In genomic region chr7:66635322-66636252, GRCh38 we compare ENCODE assay signal across 8 cellular contexts. TPM values are rescaled to one million over a fixed set of nuclear protein-coding genes. Genes with fewer than 3 reads are reported as not detected.
DNase-seq lines count a peak whose midpoint lies in the region; ATAC-seq and TF ChIP-seq lines count a peak whose summit lies in the region.
"Not testable (repeated sequence)": the region's sequence is repeated elsewhere in the genome, so short reads cannot be mapped to it uniquely, and the experiment has no call there.

No MANE protein-coding gene starts in this region.

- H3K27ac ChIP-seq in BLaER1 (peak overlapping the region; percentile 48; the same call in 1 of the 2 replicates), SK-N-SH (ENCODE audit: low read depth in 2 of 2, low read length in 1 of 2) (peak overlapping the region in 1 of 2 experiments; percentile 69; a peak in 2 of 4 replicates)
- H3K27ac ChIP-seq in Karpas-422 (ENCODE audit: low read length), result not testable (repeated sequence)

- H3K4me1 ChIP-seq in BLaER1 (peaks cover 52% of the 10 kb centered on the region), Karpas-422 (ENCODE audit: low read length) (peaks cover 31% of the 10 kb centered on the region)
- not testable (repeated sequence) for H3K4me1 ChIP-seq in SK-N-SH (ENCODE audit: control insufficient read depth in 1 of 2, insufficient read depth in 2 of 2, low read depth in 1 of 2, low read length in 1 of 2)

- not testable (repeated sequence) for H3F3A ChIP-seq in SK-N-SH (replicated peaks; ENCODE audit: insufficient read depth)

- not testable (repeated sequence) for TF ChIP-seq RAD21 in SK-N-SH (IDR thresholded peaks at IDR 0.05; ENCODE audit: low read length)

- not testable (repeated sequence) for H3K9me3 Mint-ChIP-seq in activated naive CD4-positive, alpha-beta T cell treated with anti-CD3 and anti-CD28 coated beads, Interleukin-2, amount 50 U/mL, for 72 hours

- peak; percentile 46 for ATAC-seq in GM21447 (IDR thresholded peaks at IDR 0.05; ENCODE audit: unreplicated experiment)
- ATAC-seq in activated naive CD4-positive, alpha-beta T cell treated with anti-CD3 and anti-CD28 coated beads, Interleukin-2, amount 50 U/mL, for 72 hours, result peak; percentile 90 to 91

- H3K36me3 ChIP-seq in BLaER1, result peaks cover 43% of the 10 kb centered on the region
- H3K36me3 ChIP-seq in Karpas-422 (ENCODE audit: insufficient read depth, low read length), result peaks cover 13% of the 10 kb centered on the region
- peaks cover 42 to 54% of the 10 kb centered on the region in 2 experiments for H3K36me3 ChIP-seq in SK-N-SH (replicated peaks in 1 of 2; ENCODE audit: control insufficient read depth in 1 of 2, insufficient read depth in 2 of 2, low read length in 1 of 2)
- not testable (repeated sequence) for H3K36me3 ChIP-seq in kidney epithelial cell (ENCODE audit: control insufficient read depth, insufficient read depth, low read length)

- not testable (repeated sequence) for H4K20me1 ChIP-seq in BLaER1; Karpas-422 (ENCODE audit: insufficient read depth, low read depth, low read length); SK-N-SH (ENCODE audit: insufficient read depth)

- CTCF ChIA-PET in SK-N-SH (lab: Yijun Ruan, JAX), result not testable (repeated sequence)

- not testable (repeated sequence) for H3K9ac ChIP-seq in BLaER1; Karpas-422 (ENCODE audit: low read length); SK-N-SH

- H3K27me3 ChIP-seq in BLaER1; Karpas-422 (ENCODE audit: low read length); SK-N-SH (ENCODE audit: insufficient read depth); kidney epithelial cell (ENCODE audit: control insufficient read depth, insufficient read depth, low read length): not testable (repeated sequence)

- H2AFZ ChIP-seq in Karpas-422 (ENCODE audit: low read length); SK-N-SH (ENCODE audit: low read depth): not testable (repeated sequence)

- TF ChIP-seq CTCF in SK-N-SH (IDR thresholded peaks at IDR 0.05); epithelial cell of proximal tubule (conservative IDR thresholded peaks at IDR 0.05; ENCODE audit: low read depth, low read length); kidney epithelial cell (IDR thresholded peaks at IDR 0.05; ENCODE audit: insufficient read depth, low read length, poor library complexity, severe bottlenecking): not testable (repeated sequence)

- WGBS in SK-N-SH (ENCODE audit: low lambda C conversion rate), result 58% methylated on average over 9 of the region's 11 CpGs

- TF ChIP-seq EP300 in SK-N-SH (IDR thresholded peaks at IDR 0.05; ENCODE audit: borderline replicate concordance in 1 of 2, low read depth in 1 of 2, low read length in 1 of 2), result not testable (repeated sequence)

- DNase-seq in Karpas-422, result peak; percentile 36
- DNase-seq in SK-N-SH, result not testable (repeated sequence)
- peak in 1 of 2 donors; percentile 23 for DNase-seq in activated naive CD4-positive, alpha-beta T cell treated with anti-CD3 and anti-CD28 coated beads, Interleukin-2, amount 50 U/mL, for 72 hours (ENCODE audit: low spot score in 2 of 2)
- peak; percentile 32 for DNase-seq in epithelial cell of proximal tubule (ENCODE audit: low read depth)
- DNase-seq in kidney epithelial cell (ENCODE audit: low read depth), result peak; percentile 37
- peak; percentile 16 for DNase-seq in stimulated activated CD4-positive, alpha-beta T cell treated with anti-CD3 and anti-CD28 coated beads, Interleukin-1b, Interleukin-23, amount 100 ng/mL, for 48 hours

- POLR2A ChIA-PET in SK-N-SH (lab: Yijun Ruan, JAX), result not testable (repeated sequence)

- not testable (repeated sequence) for H3K79me2 ChIP-seq in Karpas-422 (ENCODE audit: low read length)
- peaks cover 32% of the 10 kb centered on the region for H3K79me2 ChIP-seq in SK-N-SH (ENCODE audit: insufficient read depth)

- H3K4me2 ChIP-seq in BLaER1, result peak overlapping the region; percentile 63
- not testable (repeated sequence) for H3K4me2 ChIP-seq in Karpas-422 (ENCODE audit: low read depth, low read length, poor library complexity, severe bottlenecking); SK-N-SH

- peaks cover 0 to 11% of the 10 kb centered on the region in 2 donors for H3K36me3 Mint-ChIP-seq in activated naive CD4-positive, alpha-beta T cell treated with anti-CD3 and anti-CD28 coated beads, Interleukin-2, amount 50 U/mL, for 72 hours

- H3K4me3 ChIP-seq in BLaER1; Karpas-422 (ENCODE audit: low read length); SK-N-SH (ENCODE audit: low read depth in 2 of 2, low read length in 1 of 2); epithelial cell of proximal tubule (ENCODE audit: low read depth, low read length); kidney epithelial cell (ENCODE audit: low read depth, low read length): not testable (repeated sequence)

- H3K9me2 ChIP-seq in Karpas-422 (replicated peaks; ENCODE audit: insufficient read depth, low read length); SK-N-SH: not testable (repeated sequence)

- H3K9me3 ChIP-seq in BLaER1; Karpas-422 (ENCODE audit: low read length); SK-N-SH: not testable (repeated sequence)

- not testable (repeated sequence) for H3K27ac Mint-ChIP-seq in activated naive CD4-positive, alpha-beta T cell treated with anti-CD3 and anti-CD28 coated beads, Interleukin-2, amount 50 U/mL, for 72 hours

TF ChIP-seq in SK-N-SH, 30 proteins besides CTCF, POLR2A, EP300 and RAD21:
- peak; percentile 73; the same call in 1 of the 2 replicates for TF ChIP-seq FOSL2 (IDR thresholded peaks at IDR 0.05; ENCODE audit: borderline replicate concordance, low read depth)

RNA-seq across cellular contexts. Expression of gene KCTD7, which starts 6.9 kb away (rescaled TPM):
- total RNA-seq in Karpas-422 (2014; rRNA removed; shearing (Covaris generic); ENCODE audit: low replicate concordance), result 20.9 and 23.2 TPM in 2 replicates
- 19.5 and 27.4 TPM in 2 replicates for polyA plus RNA-seq in SK-N-SH (2012; rRNA removed)
- 9.2 and 11.0 TPM in 2 replicates for polyA plus RNA-seq in SK-N-SH (2012; cell fraction: cytosol; rRNA removed)
- 71.9 and 88.4 TPM in 2 replicates for polyA plus RNA-seq in SK-N-SH (2012; cell fraction: nucleus; rRNA removed)
- 10 to 100 TPM in 1 of 2 donors, 1 to 10 TPM in 1; 8.2 to 11.3 TPM for total RNA-seq in activated naive CD4-positive, alpha-beta T cell treated with anti-CD3 and anti-CD28 coated beads, Interleukin-2, amount 50 U/mL, for 72 hours
- 4.1 and 8.3 TPM in 2 replicates for total RNA-seq in epithelial cell of proximal tubule
- 6.7 and 9.0 TPM in 2 replicates for total RNA-seq in kidney epithelial cell
